8 cellular contexts compared by ENCODE assay signal in genomic region chr20:667351-668034, GRCh38.
A peak's percentile ranks its signal among the peaks of the same experiment; 100 is the strongest.
DNase-seq lines count a peak whose midpoint lies in the region; ATAC-seq and TF ChIP-seq lines count a peak whose summit lies in the region.

No MANE protein-coding gene starts in this region.

- peak; percentile 95 for TF ChIP-seq CTCF in retinal pigment epithelial cell (conservative IDR thresholded peaks at IDR 0.05; ENCODE audit: low read depth, low read length)

- peak; percentile 45 for DNase-seq in NCI-H510A treated with DMSO at 0.1 percent for 48 hours (lab: John Stamatoyannopoulos, UW)
- DNase-seq in NCI-H510A (lab: John Stamatoyannopoulos, UW) = no peak
- peak; percentile 21 for DNase-seq in NOMO-1 treated with DMSO at 0.1 percent for 48 hours (lab: John Stamatoyannopoulos, UW; ENCODE audit: unreplicated experiment)
- peak; percentile 25 to 54 for DNase-seq in activated T-helper 1 cell treated with anti-CD3 and anti-CD28 coated beads, Interleukin-2, amount 50 U/mL, for 16 hours (ENCODE audit: low read depth in 1 of 2, low spot score in 1 of 2)
- DNase-seq in germinal center (ENCODE audit: low spot score) = peak; percentile 56
- DNase-seq in retinal pigment epithelial cell (ENCODE audit: low read depth) = no peak
- no peak for DNase-seq in middle frontal gyrus (ENCODE audit: extremely low spot score, low spot score)

- no peak for ATAC-seq in GM21717 (IDR thresholded peaks at IDR 0.05; ENCODE audit: unreplicated experiment)

- no peak overlapping the region for H3K4me3 ChIP-seq in retinal pigment epithelial cell (ENCODE audit: low read length)

Comparison
In these comparisons a context has a peak if more than half of its experiments do, and no peak if none do; other contexts are left out.
1. DNase-seq: peak in NCI-H510A treated with DMSO at 0.1 percent for 48 hours (single experiment), NOMO-1 treated with DMSO at 0.1 percent for 48 hours (single experiment), activated T-helper 1 cell treated with anti-CD3 and anti-CD28 coated beads, Interleukin-2, amount 50 U/mL, for 16 hours (2 of 2) and germinal center (single experiment); none in NCI-H510A (single experiment), retinal pigment epithelial cell (single experiment) and middle frontal gyrus (single experiment).